In the genomic region with DNA sequence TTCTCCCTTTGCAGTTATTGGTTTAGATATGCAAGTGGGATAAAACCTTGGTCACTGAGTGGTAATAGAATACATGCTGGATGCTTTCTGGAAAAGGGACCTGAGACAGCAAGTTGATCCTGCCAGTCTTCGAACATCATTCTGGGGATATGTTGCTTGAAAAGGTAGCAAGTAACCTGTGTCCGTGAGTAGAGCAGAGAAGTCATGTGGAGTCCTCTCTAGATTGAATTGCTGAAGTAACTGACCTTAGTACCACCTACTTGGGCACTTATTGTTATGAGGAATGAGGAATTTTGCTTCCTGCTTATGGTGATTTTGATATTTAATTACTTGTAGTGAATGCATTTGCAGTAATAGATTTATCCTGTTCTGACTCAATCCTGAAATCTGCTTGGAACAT, we compare ENCODE assay signal across 32 cellular contexts.
"Had no signal": no experiment of that assay in that cellular context is flagged by ENCODE, and none has a peak within 500 bp of the region (broad histone marks: within the 10 kb centered on the region; RNA-seq: fewer than 3 reads in every experiment).

No MANE protein-coding gene starts in this region.

- H3K27me3 ChIP-seq: brain microvascular endothelial cell, dorsolateral prefrontal cortex had no signal

- ATAC-seq: activated CD4-positive, alpha-beta T cell treated with anti-CD3 and anti-CD28 coated beads for 36 hours; activated T-cell treated with anti-CD3 and anti-CD28 coated beads, Interleukin-2, amount 50 U/mL, for 72 hours; esophagus mucosa; T-helper 17 cell had no signal

- H3K9me3 Mint-ChIP-seq: activated CD4-positive, alpha-beta memory T cell treated with anti-CD3 and anti-CD28 coated beads, Interleukin-2, amount 10 ng/mL, durations not matched to agents 7 days and 5 days; activated CD4-positive, alpha-beta T cell treated with anti-CD3 and anti-CD28 coated beads, Interleukin-2, amount 10 ng/mL, durations not matched to agents 24 days and 14 days; endodermal cell had no signal

- H3K4me1 Mint-ChIP-seq: activated CD4-positive, alpha-beta memory T cell treated with anti-CD3 and anti-CD28 coated beads, Interleukin-2, amount 10 ng/mL, durations not matched to agents 7 days and 5 days; activated CD4-positive, alpha-beta T cell treated with anti-CD3 and anti-CD28 coated beads for 36 hours; activated CD4-positive, alpha-beta T cell treated with anti-CD3 and anti-CD28 coated beads, Interleukin-2, amount 10 ng/mL, durations not matched to agents 24 days and 14 days; central memory CD8-positive, alpha-beta T cell; T-helper 17 cell had no signal

- H3K27ac ChIP-seq: brain microvascular endothelial cell, coronary artery, dorsolateral prefrontal cortex, WERI-Rb-1 had no signal

- DNase-seq: activated CD4-positive, alpha-beta memory T cell treated with anti-CD3 and anti-CD28 coated beads, Interleukin-2, amount 10 ng/mL, durations not matched to agents 7 days and 5 days; activated CD4-positive, alpha-beta T cell treated with anti-CD3 and anti-CD28 coated beads for 36 hours; activated CD4-positive, alpha-beta T cell treated with anti-CD3 and anti-CD28 coated beads, Interleukin-2, amount 10 ng/mL, durations not matched to agents 24 days and 14 days; activated CD4-positive, CD25-positive, alpha-beta regulatory T cell; activated CD4-positive, CD25-positive, alpha-beta regulatory T cell treated with anti-CD3 and anti-CD28 coated beads, Interleukin-2, amount 50 U/mL, for 72 hours; activated CD8-positive, alpha-beta memory T cell treated with anti-CD3 and anti-CD28 coated beads, Interleukin-2, amount 50 U/mL, for 48 hours; activated gamma-delta T cell treated with Interleukin-2 at 50 U/mL for 16 hours; activated naive CD4-positive, alpha-beta T cell treated with anti-CD3 and anti-CD28 coated beads, Interleukin-2, amount 50 U/mL, for 16 hours; activated naive CD4-positive, alpha-beta T cell treated with Interleukin-2 at 50 U/mL for 16 hours; activated T-cell treated with anti-CD3 and anti-CD28 coated beads for 4 hours; activated T-cell treated with anti-CD3 and anti-CD28 coated beads, Interleukin-2, amount 50 U/mL, for 24 hours; activated T-cell treated with anti-CD3 and anti-CD28 coated beads, Interleukin-2, amount 50 U/mL, for 72 hours; amniotic stem cell; anterior cingulate cortex; brain microvascular endothelial cell; dorsolateral prefrontal cortex; effector memory CD4-positive, alpha-beta T cell; endodermal cell; foreskin fibroblast; T-helper 1 cell; T-helper 17 cell; T1000; WERI-Rb-1 had no signal

- H3K27ac Mint-ChIP-seq: activated CD4-positive, alpha-beta memory T cell treated with anti-CD3 and anti-CD28 coated beads, Interleukin-2, amount 10 ng/mL, durations not matched to agents 7 days and 5 days; activated CD4-positive, alpha-beta T cell treated with anti-CD3 and anti-CD28 coated beads for 36 hours; activated CD4-positive, alpha-beta T cell treated with anti-CD3 and anti-CD28 coated beads, Interleukin-2, amount 10 ng/mL, durations not matched to agents 24 days and 14 days; activated naive CD8-positive, alpha-beta T cell; activated T-cell treated with anti-CD3 and anti-CD28 coated beads, Interleukin-2, amount 50 U/mL, for 24 hours; activated T-cell treated with anti-CD3 and anti-CD28 coated beads, Interleukin-2, amount 50 U/mL, for 72 hours; dendritic cell treated with granulocyte-macrophage colony-stimulating factor and Interleukin-4, amounts not matched to agents 40 ng/mL and 50 ng/mL, for 4 days; endodermal cell; T-helper 17 cell; T-helper 2 cell treated with Interferon-gamma antibody and Interleukin-4, amounts not matched to agents 5 μg/mL and 100 μg/mL, for 36 hours had no signal

- H3K36me3 Mint-ChIP-seq: activated naive CD8-positive, alpha-beta T cell had no signal

- H3K4me3 Mint-ChIP-seq: activated CD4-positive, alpha-beta memory T cell treated with anti-CD3 and anti-CD28 coated beads, Interleukin-2, amount 10 ng/mL, durations not matched to agents 7 days and 5 days; activated CD4-positive, alpha-beta T cell treated with anti-CD3 and anti-CD28 coated beads for 36 hours; activated CD4-positive, alpha-beta T cell treated with anti-CD3 and anti-CD28 coated beads, Interleukin-2, amount 10 ng/mL, durations not matched to agents 24 days and 14 days; activated naive CD8-positive, alpha-beta T cell; activated T-cell treated with anti-CD3 and anti-CD28 coated beads, Interleukin-2, amount 50 U/mL, for 24 hours; activated T-cell treated with anti-CD3 and anti-CD28 coated beads, Interleukin-2, amount 50 U/mL, for 72 hours; central memory CD8-positive, alpha-beta T cell; dendritic cell treated with granulocyte-macrophage colony-stimulating factor and Interleukin-4, amounts not matched to agents 40 ng/mL and 50 ng/mL, for 4 days; endodermal cell; T-helper 17 cell; T-helper 2 cell treated with Interferon-gamma antibody and Interleukin-4, amounts not matched to agents 5 μg/mL and 100 μg/mL, for 36 hours had no signal

- H3K36me3 ChIP-seq: brain microvascular endothelial cell, WERI-Rb-1 had no signal

- FAIRE-seq: astrocyte, bronchial epithelial cell, frontal cortex had no signal

- H3K27me3 Mint-ChIP-seq: activated CD4-positive, alpha-beta memory T cell treated with anti-CD3 and anti-CD28 coated beads, Interleukin-2, amount 10 ng/mL, durations not matched to agents 7 days and 5 days; activated CD4-positive, alpha-beta T cell treated with anti-CD3 and anti-CD28 coated beads for 36 hours; activated CD4-positive, alpha-beta T cell treated with anti-CD3 and anti-CD28 coated beads, Interleukin-2, amount 10 ng/mL, durations not matched to agents 24 days and 14 days; activated naive CD8-positive, alpha-beta T cell; activated T-cell treated with anti-CD3 and anti-CD28 coated beads, Interleukin-2, amount 50 U/mL, for 24 hours; central memory CD8-positive, alpha-beta T cell; dendritic cell treated with granulocyte-macrophage colony-stimulating factor and Interleukin-4, amounts not matched to agents 40 ng/mL and 50 ng/mL, for 4 days; T-helper 17 cell had no signal

- H3K4me3 ChIP-seq: coronary artery, dorsolateral prefrontal cortex had no signal
